ENCODE assay signal across 1 cellular context in the genomic region with DNA sequence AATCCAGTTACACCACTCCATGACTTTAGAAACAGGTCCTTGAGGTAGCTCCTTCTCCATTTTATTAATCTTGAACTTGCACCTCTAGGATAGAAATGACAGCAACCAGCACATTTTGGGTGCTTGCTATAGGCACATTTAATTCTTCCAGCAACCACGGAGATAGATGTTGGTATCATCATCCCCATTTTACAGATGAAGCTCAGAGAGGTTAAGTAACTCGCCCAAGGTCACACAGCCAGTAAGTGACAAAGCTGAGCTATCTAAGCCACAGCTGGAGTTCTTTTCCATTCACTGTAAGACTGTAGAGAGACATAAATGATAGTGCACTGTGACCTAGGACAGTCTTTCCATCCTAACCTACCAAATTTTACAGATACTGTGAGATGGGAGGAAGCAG.
TF ChIP-seq lines count a peak whose summit lies in the region.

No MANE protein-coding gene starts in this region.

TF ChIP-seq in K562, 482 proteins besides CTCF, POLR2A, EP300 and RAD21 (continued from another document):
- TF ChIP-seq TCF7 (IDR thresholded peaks at IDR 0.05; ENCODE audit: borderline replicate concordance) (no peak), RBM25 (IDR thresholded peaks at IDR 0.05; ENCODE audit: low read depth, low read length, severe bottlenecking) (peak; percentile 85), GATAD2A (IDR thresholded peaks at IDR 0.05) (no peak), ZFP36 (IDR thresholded peaks at IDR 0.05; ENCODE audit: low read depth, low read length, partially characterized antibody) (peak; percentile 73), NCOA2 (IDR thresholded peaks at IDR 0.05; ENCODE audit: partially characterized antibody in 2 of 2) (no peak), BCOR (IDR thresholded peaks at IDR 0.05) (0 out of 2 replicates have a peak, but pooled peaks have one; percentile 33), CHD2 (IDR thresholded peaks at IDR 0.05; ENCODE audit: low read depth, low read length) (no peak)
- TF ChIP-seq, protein P1, sequence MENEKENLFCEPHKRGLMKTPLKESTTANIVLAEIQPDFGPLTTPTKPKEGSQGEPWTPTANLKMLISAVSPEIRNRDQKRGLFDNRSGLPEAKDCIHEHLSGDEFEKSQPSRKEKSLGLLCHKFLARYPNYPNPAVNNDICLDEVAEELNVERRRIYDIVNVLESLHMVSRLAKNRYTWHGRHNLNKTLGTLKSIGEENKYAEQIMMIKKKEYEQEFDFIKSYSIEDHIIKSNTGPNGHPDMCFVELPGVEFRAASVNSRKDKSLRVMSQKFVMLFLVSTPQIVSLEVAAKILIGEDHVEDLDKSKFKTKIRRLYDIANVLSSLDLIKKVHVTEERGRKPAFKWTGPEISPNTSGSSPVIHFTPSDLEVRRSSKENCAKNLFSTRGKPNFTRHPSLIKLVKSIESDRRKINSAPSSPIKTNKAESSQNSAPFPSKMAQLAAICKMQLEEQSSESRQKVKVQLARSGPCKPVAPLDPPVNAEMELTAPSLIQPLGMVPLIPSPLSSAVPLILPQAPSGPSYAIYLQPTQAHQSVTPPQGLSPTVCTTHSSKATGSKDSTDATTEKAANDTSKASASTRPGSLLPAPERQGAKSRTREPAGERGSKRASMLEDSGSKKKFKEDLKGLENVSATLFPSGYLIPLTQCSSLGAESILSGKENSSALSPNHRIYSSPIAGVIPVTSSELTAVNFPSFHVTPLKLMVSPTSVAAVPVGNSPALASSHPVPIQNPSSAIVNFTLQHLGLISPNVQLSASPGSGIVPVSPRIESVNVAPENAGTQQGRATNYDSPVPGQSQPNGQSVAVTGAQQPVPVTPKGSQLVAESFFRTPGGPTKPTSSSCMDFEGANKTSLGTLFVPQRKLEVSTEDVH (IDR thresholded peaks at IDR 0.05; ENCODE audit: low read depth, partially characterized antibody), result no peak
